Comparison of ENCODE assay signal across 24 cellular contexts in the genomic region with DNA sequence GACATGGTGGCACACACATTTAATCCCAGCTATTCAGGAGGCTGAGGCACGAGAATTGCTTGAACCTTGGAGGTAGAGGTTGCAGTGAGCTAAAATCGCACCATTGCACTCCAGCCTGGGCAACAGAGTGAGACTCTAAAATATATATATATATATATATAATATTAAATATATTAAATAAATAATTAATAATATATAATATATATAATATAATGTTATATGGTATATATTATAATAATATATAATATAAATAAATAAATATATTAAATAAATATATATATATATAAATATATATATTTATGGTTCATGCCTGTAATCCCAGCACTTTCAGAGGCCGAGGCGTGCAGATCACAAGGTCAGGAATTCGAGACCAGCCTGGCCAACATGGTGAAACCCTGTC. TPM values are rescaled to one million over a fixed set of nuclear protein-coding genes. Genes with fewer than 3 reads are reported as not detected.
DNase-seq lines count a peak whose midpoint lies in the region; ATAC-seq, FAIRE-seq and TF ChIP-seq lines count a peak whose summit lies in the region.
"Had no signal": no experiment of that assay in that cellular context is flagged by ENCODE, and none has a peak within 500 bp of the region (broad histone marks: within the 10 kb centered on the region; RNA-seq: fewer than 3 reads in every experiment).

No MANE protein-coding gene starts in this region.

- CTCF ChIA-PET in WTC11 (lab: Charles Lee) = no interaction called here

- H3K36me3 ChIP-seq in pancreas (peaks cover 0 to 28% (median 5%) of the 10 kb centered on the region in 3 donors), small intestine (ENCODE audit: control insufficient read depth in 2 of 2, insufficient read depth in 2 of 2, low read length in 2 of 2) (peaks cover 3 to 4% of the 10 kb centered on the region in 2 donors)

- 96 to 99% methylated on average over 5 of the region's 5 CpGs for WGBS in pancreas, 2 donors
- WGBS in small intestine, 3 donors = 97 to 99% (median 97%) methylated on average over 5 of the region's 5 CpGs

- peaks cover 8% of the 10 kb centered on the region for H3K9me3 Mint-ChIP-seq in WTC11

- H3K4me1 ChIP-seq in pancreas (no peaks in the 10 kb centered on the region), small intestine (ENCODE audit: control insufficient read depth in 2 of 2, insufficient read depth in 1 of 2, low read depth in 1 of 2, low read length in 1 of 2) (no peaks in the 10 kb centered on the region)
- H3K4me1 ChIP-seq: A549, Caco-2 had no signal

- H3K27me3 Mint-ChIP-seq in WTC11 (ENCODE audit: low read depth) = no peaks in the 10 kb centered on the region
- H3K27me3 Mint-ChIP-seq: B cell; CD4-positive, alpha-beta T cell had no signal

- H3K27me3 ChIP-seq in pancreas (no peaks in the 10 kb centered on the region), small intestine (ENCODE audit: control insufficient read depth in 2 of 2, insufficient read depth in 2 of 2, low read length in 2 of 2) (no peaks in the 10 kb centered on the region)
- H3K27me3 ChIP-seq: BLaER1 treated with 17β-estradiol and CSF1 and Interleukin-3, amounts not matched to agents 10 nM and 100 nM had no signal

- DNase-seq in RCC 7860 (ENCODE audit: low spot score) (no peak), WTC11 (ENCODE audit: low spot score) (no peak), pancreas (no peak), small intestine (no peak), HuH-7 (ENCODE audit: low spot score) (no peak), A172 (ENCODE audit: low spot score) (no peak)
- no peak for DNase-seq in activated CD4-positive, alpha-beta T cell treated with anti-CD3 and anti-CD28 coated beads, Interleukin-2, amount 50 U/mL, for 1 hour
- DNase-seq: AML-193; Caco-2; Calu3; CD4-positive, alpha-beta T cell; CD8-positive, alpha-beta T cell; DMS79 treated with DMSO at 0.1 percent for 48 hours; GDM1 had no signal

- H3K4me3 Mint-ChIP-seq in WTC11 = no peak overlapping the region
- H3K4me3 Mint-ChIP-seq: B cell; CD4-positive, alpha-beta T cell; CD8-positive, alpha-beta T cell had no signal

- H3K27ac ChIP-seq in pancreas (no peak overlapping the region), small intestine (ENCODE audit: low read depth in 1 of 2, low read length in 1 of 2) (no peak overlapping the region)
- H3K27ac ChIP-seq: 22Rv1; A549; BLaER1 treated with 17β-estradiol and CSF1 and Interleukin-3, amounts not matched to agents 10 nM and 100 nM; C4-2B had no signal

- no peak for TF ChIP-seq CTCF in WTC11 (IDR thresholded peaks at IDR 0.05)
- no peak for TF ChIP-seq CTCF in pancreas (IDR thresholded peaks at IDR 0.05)

- H3K4me3 ChIP-seq in pancreas (no peak overlapping the region), small intestine (ENCODE audit: low read depth in 1 of 2, low read length in 2 of 2) (no peak overlapping the region)
- H3K4me3 ChIP-seq: A549; BLaER1 treated with 17β-estradiol and CSF1 and Interleukin-3, amounts not matched to agents 10 nM and 100 nM; GM12878 had no signal

- FAIRE-seq in A204.1 (lab: Jason Lieb, UNC) (peak; percentile 40), RCC 7860 (lab: Jason Lieb, UNC) (peak; percentile 57), pancreas (lab: Jason Lieb, UNC) (peak; percentile 29), small intestine (lab: Jason Lieb, UNC) (no peak)
- FAIRE-seq: A549, D721Med, GM12878, GM12892, GM18507 had no signal

- no peak overlapping the region for H3K27ac Mint-ChIP-seq in WTC11
- H3K27ac Mint-ChIP-seq: B cell; CD4-positive, alpha-beta T cell; CD8-positive, alpha-beta T cell had no signal

- POLR2A ChIA-PET in WTC11 (lab: Charles Lee) = no interaction called here

- H3K9me3 ChIP-seq in pancreas (no peaks in the 10 kb centered on the region), small intestine (ENCODE audit: control insufficient read depth, low read depth) (no peaks in the 10 kb centered on the region)

- no peak for ATAC-seq in WTC11
- ATAC-seq in pancreas = no peak
- ATAC-seq: A549; CD8-positive, alpha-beta T cell; GM12878 had no signal

- H3K36me3 Mint-ChIP-seq in WTC11 = peaks cover 13% of the 10 kb centered on the region

- intact Hi-C loops in pancreas (cut with DNase I) = no loop called here

- no peaks in the 10 kb centered on the region for H3K4me1 Mint-ChIP-seq in WTC11

TF ChIP-seq in WTC11, 78 proteins besides CTCF, POLR2A, EP300 and RAD21:
- TF ChIP-seq HMGA2 (CRISPR knock-in tag; IDR thresholded peaks at IDR 0.05) (peak; percentile 91), OVOL2 (CRISPR knock-in tag; IDR thresholded peaks at IDR 0.05; ENCODE audit: borderline replicate concordance) (no peak)

RNA-seq across cellular contexts. Expression of a gene that starts 33.9 kb away (rescaled TPM):
- total RNA-seq in WTC11 (2021) (2.4 to 2.7 TPM (median 2.6 TPM) in 3 replicates), pancreas (10 to 100 TPM; 19.4 to 47.5 (median 27.8) TPM)
- polyA plus RNA-seq in pancreas (10 to 100 TPM; 11.9 to 14.2 TPM), small intestine (100 to 1,000 TPM in 2 of 3 donors, 10 to 100 TPM in 1; 45.1 to 333 (median 181) TPM)
- 9.2 and 9.6 TPM in 2 replicates for total RNA-seq in A172 (2014; rRNA removed; shearing (Covaris generic))

RNA-seq across cellular contexts. Expression of a gene that starts 34.7 kb away (rescaled TPM):
- total RNA-seq in WTC11 (2021) (220 to 226 TPM (median 223 TPM) in 3 replicates), pancreas (10 to 100 TPM; 23.1 to 53.6 (median 28.7) TPM)
- polyA plus RNA-seq in pancreas (10 to 100 TPM; 72.3 to 95.3 TPM), small intestine (100 to 1,000 TPM; 117 to 142 (median 135) TPM)
- 30.4 and 31.8 TPM in 2 replicates for total RNA-seq in A172 (2014; rRNA removed; shearing (Covaris generic))

RNA-seq across cellular contexts. Expression of a gene that starts 40.5 kb away (rescaled TPM):
- total RNA-seq in WTC11 (2021) (10.0 to 10.7 TPM (median 10.3 TPM) in 3 replicates), pancreas (10 to 100 TPM in 3 of 6 donors, 1 to 10 TPM in 3; 8.6 to 15.5 (median 10.0) TPM)
- polyA plus RNA-seq in pancreas (1 to 10 TPM; 3.6 to 7.8 TPM), small intestine (1 to 10 TPM; 4.5 to 5.4 (median 4.6) TPM)
- 31.8 and 40.2 TPM in 2 replicates for total RNA-seq in A172 (2014; rRNA removed; shearing (Covaris generic))
